In the genomic region with DNA sequence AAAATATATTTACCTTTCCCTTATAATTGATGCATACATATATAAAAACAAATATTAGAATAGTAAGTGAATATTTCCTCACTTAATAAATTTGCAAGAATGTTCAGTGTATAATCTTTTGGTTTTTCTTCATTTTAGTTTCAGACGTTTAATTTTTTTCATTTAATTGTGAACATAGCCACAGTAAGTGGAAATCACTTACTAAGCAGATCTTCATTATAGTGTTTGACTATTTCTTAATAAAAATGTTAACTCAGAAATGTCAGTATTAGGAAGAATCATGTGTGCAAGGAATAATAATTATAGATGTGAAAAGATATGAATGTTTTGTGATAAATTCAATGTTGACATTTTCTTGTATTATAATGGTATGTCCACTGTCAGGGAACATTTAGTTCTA, we compare ENCODE assay signal across 23 cellular contexts.
"Had no signal": no experiment of that assay in that cellular context is flagged by ENCODE, and none has a peak within 500 bp of the region (broad histone marks: within the 10 kb centered on the region; RNA-seq: fewer than 3 reads in every experiment).

No MANE protein-coding gene starts in this region.

- H3K9ac ChIP-seq: neural progenitor cell had no signal

- ATAC-seq: natural killer cell; stimulated activated memory B cell treated with anti-CD40 and anti-IgM and Interleukin-4, amounts not matched to agents 10 μg/mL and 1 μg/mL and 100 μg/mL, for 72 hours; stimulated activated naive CD8-positive, alpha-beta T cell treated with anti-CD3 and anti-CD28 coated beads, Interleukin-15, amount 100 ng/mL, for 72 hours had no signal

- H3K27me3 ChIP-seq: neural progenitor cell, neutrophil, right atrium auricular region, sigmoid colon, tibial nerve, vagina had no signal

- H3K9me3 ChIP-seq: left ventricle myocardium inferior, neutrophil, right atrium auricular region, sigmoid colon, tibial nerve, vagina had no signal

- H3K4me3 ChIP-seq: left ventricle myocardium inferior, lung, neural progenitor cell, right atrium auricular region, sigmoid colon, smooth muscle cell, tibial nerve, vagina had no signal

- H2AFZ ChIP-seq: neural progenitor cell had no signal

- H3K36me3 ChIP-seq: neural progenitor cell, right atrium auricular region, sigmoid colon, tibial nerve had no signal

- DNase-seq: hippocampal formation; left ventricle myocardium inferior; mesendoderm; naive B cell; natural killer cell; nephron progenitor cell; occipital lobe; sigmoid colon; stimulated activated CD4-positive, alpha-beta T cell treated with anti-CD3 and anti-CD28 coated beads, Interleukin-1b, Interleukin-23, amount 100 ng/mL, for 48 hours; stimulated activated CD4-positive, alpha-beta T cell treated with anti-CD3 and anti-CD28 coated beads, Interleukin-2, amount 100 ng/mL, for 48 hours; stimulated activated CD4-positive, alpha-beta T cell treated with anti-CD3 and anti-CD28 coated beads, Interleukin-4, amount 100 ng/mL, for 4 hours; stimulated activated CD8-positive, alpha-beta memory T cell treated with anti-CD3 and anti-CD28 coated beads, Interleukin-4, amount 100 ng/mL, for 48 hours; stimulated activated naive CD4-positive, alpha-beta T cell treated with Interleukin-2 at 50 U/mL for 16 hours; stimulated activated naive CD8-positive, alpha-beta T cell treated with anti-CD3 and anti-CD28 coated beads, Interleukin-15, amount 100 ng/mL, for 72 hours; substantia nigra had no signal

- H3K4me2 ChIP-seq: neural progenitor cell, smooth muscle cell had no signal

- H3K27ac ChIP-seq: left ventricle myocardium inferior, neural progenitor cell, right atrium auricular region, sigmoid colon, tibial nerve, vagina had no signal

- H3K4me1 ChIP-seq: right atrium auricular region, sigmoid colon, tibial nerve had no signal
